8 cellular contexts compared by ENCODE assay signal in genomic region chr2:63050186-63050915, GRCh38. TPM values are rescaled to one million over a fixed set of nuclear protein-coding genes. Genes with fewer than 3 reads are reported as not detected.
A peak's percentile ranks its signal among the peaks of the same experiment; 100 is the strongest.
DNase-seq lines count a peak whose midpoint lies in the region; ATAC-seq and TF ChIP-seq lines count a peak whose summit lies in the region.

OTX1 (plus strand) TSS chr2:63050830; CDS start chr2:63052991, 2,161 bp downstream.

- no peaks in the 10 kb centered on the region for H4K20me1 ChIP-seq in SK-N-SH (ENCODE audit: insufficient read depth)

- DNase-seq in AG08395 (ENCODE audit: low spot score): peak; percentile 77
- peak; percentile 86 to 97 (median 91) for DNase-seq in NCI-H1417 (lab: John Stamatoyannopoulos, UW)
- DNase-seq in SK-N-SH: peak; percentile 75
- DNase-seq in caudate nucleus (lab: John Stamatoyannopoulos, UW): peak in 35 of 61 donors; percentile 10 to 72 (median 37)
- DNase-seq in stimulated activated CD8-positive, alpha-beta memory T cell treated with anti-CD3 and anti-CD28 coated beads, Interleukin-7, amount 100 ng/mL, for 4 hours (ENCODE audit: low read depth in 2 of 2): peak; percentile 17 to 54

- peak within 1 kb of the TSS; percentile 99 for H3K4me2 ChIP-seq in SK-N-SH

- 1% methylated on average over 24 of the region's 86 CpGs for WGBS in SK-N-SH (ENCODE audit: low lambda C conversion rate)
- WGBS in liver: under 1% methylated on average over 86 of the region's 86 CpGs

- H3K27me3 ChIP-seq in SK-N-SH (ENCODE audit: insufficient read depth): no peaks in the 10 kb centered on the region; the same call in 1 of the 2 replicates
- H3K27me3 ChIP-seq in liver (ENCODE audit: control insufficient read depth in 4 of 4, insufficient read depth in 4 of 4, low read length in 3 of 4): peaks cover 11 to 15% (median 13%) of the 10 kb centered on the region in 4 donors

- H3K9me3 ChIP-seq in SK-N-SH (no peaks in the 10 kb centered on the region), liver (ENCODE audit: control insufficient read depth in 4 of 4, low read length in 3 of 4) (peaks cover 0 to 11% (median 3%) of the 10 kb centered on the region in 4 donors)

- TF ChIP-seq CTCF in SK-N-SH (IDR thresholded peaks at IDR 0.05) (no peak), liver (IDR thresholded peaks at IDR 0.05; ENCODE audit: low read depth, low read length, missing input control) (no peak)

- H3K4me3 ChIP-seq in SK-N-SH (ENCODE audit: low read depth in 2 of 2, low read length in 1 of 2): peak within 1 kb of the TSS; percentile 59 to 74
- H3K4me3 ChIP-seq in liver (ENCODE audit: low read depth in 1 of 3, low read length in 3 of 3): peak within 1 kb of the TSS; percentile 47 to 63 (median 56)

- POLR2A ChIA-PET in SK-N-SH (lab: Yijun Ruan, JAX): no interaction called here

- no peaks in the 10 kb centered on the region for H3K79me2 ChIP-seq in SK-N-SH (ENCODE audit: insufficient read depth)

- H3F3A ChIP-seq in SK-N-SH (replicated peaks; ENCODE audit: insufficient read depth): no peaks in the 10 kb centered on the region

- H3K4me1 ChIP-seq in SK-N-SH (ENCODE audit: control insufficient read depth in 1 of 2, insufficient read depth in 2 of 2, low read depth in 1 of 2, low read length in 1 of 2): peaks cover 6 to 12% of the 10 kb centered on the region in 2 experiments; a peak in 2 of 4 replicates
- H3K4me1 ChIP-seq in liver (ENCODE audit: control insufficient read depth in 4 of 4, insufficient read depth in 4 of 4, low read length in 3 of 4): peaks cover 23 to 68% (median 51%) of the 10 kb centered on the region in 4 donors

- peak; percentile 64 for ATAC-seq in GM18508 (IDR thresholded peaks at IDR 0.05; ENCODE audit: insufficient read depth, unreplicated experiment)
- peak; percentile 77 for ATAC-seq in HG02884 (IDR thresholded peaks at IDR 0.05; ENCODE audit: unreplicated experiment)

- H3K9me2 ChIP-seq in SK-N-SH: no peaks in the 10 kb centered on the region

- peaks cover 0 to 9% of the 10 kb centered on the region in 2 experiments for H3K36me3 ChIP-seq in SK-N-SH (replicated peaks in 1 of 2; ENCODE audit: control insufficient read depth in 1 of 2, insufficient read depth in 2 of 2, low read length in 1 of 2)
- peaks cover 0 to 10% (median 2%) of the 10 kb centered on the region in 4 donors for H3K36me3 ChIP-seq in liver (ENCODE audit: control insufficient read depth in 4 of 4, insufficient read depth in 3 of 4, low read depth in 1 of 4, low read length in 3 of 4)

- CTCF ChIA-PET in SK-N-SH (lab: Yijun Ruan, JAX): interaction anchor here (2.2 kb wide), 1 partner anchor 10 kb away, joined by 7 read pairs; no protein-coding TSS in a partner anchor

- peak within 1 kb of the TSS; percentile 94 for H2AFZ ChIP-seq in SK-N-SH (ENCODE audit: low read depth)

- H3K27ac ChIP-seq in SK-N-SH (ENCODE audit: low read depth in 2 of 2, low read length in 1 of 2) (no peak within 1 kb of the TSS), caudate nucleus (ENCODE audit: low read depth, low read length) (no peak within 1 kb of the TSS), liver (ENCODE audit: low read depth in 1 of 2, low read length in 2 of 2) (no peak within 1 kb of the TSS)

- TF ChIP-seq RAD21 in SK-N-SH (IDR thresholded peaks at IDR 0.05; ENCODE audit: low read length): no peak
- no peak for TF ChIP-seq RAD21 in liver (IDR thresholded peaks at IDR 0.05)

- TF ChIP-seq EP300 in SK-N-SH (IDR thresholded peaks at IDR 0.05; ENCODE audit: borderline replicate concordance in 1 of 2, low read depth in 1 of 2, low read length in 1 of 2): no peak

- H3K9ac ChIP-seq in SK-N-SH (peak within 1 kb of the TSS; percentile 60; the same call in 1 of the 2 replicates), liver (ENCODE audit: low read depth in 1 of 2, low read length in 2 of 2) (peak within 1 kb of the TSS in 1 of 2 donors; percentile 12)

TF ChIP-seq in SK-N-SH, 30 proteins besides CTCF, POLR2A, EP300 and RAD21:
- TF ChIP-seq ELF1 (IDR thresholded peaks at IDR 0.05) (no peak), PBX3 (IDR thresholded peaks at IDR 0.05) (peak; percentile 97), NRF1 (IDR thresholded peaks at IDR 0.05; ENCODE audit: low read depth, low read length) (no peak), YY1 (IDR thresholded peaks at IDR 0.05; ENCODE audit: low read depth) (no peak), RFX5 (IDR thresholded peaks at IDR 0.05; ENCODE audit: low read length) (no peak)

TF ChIP-seq in liver, 16 proteins besides CTCF, POLR2A, EP300 and RAD21:
- TF ChIP-seq TAF1 (conservative IDR thresholded peaks at IDR 0.05): no peak
- TF ChIP-seq, protein P1, sequence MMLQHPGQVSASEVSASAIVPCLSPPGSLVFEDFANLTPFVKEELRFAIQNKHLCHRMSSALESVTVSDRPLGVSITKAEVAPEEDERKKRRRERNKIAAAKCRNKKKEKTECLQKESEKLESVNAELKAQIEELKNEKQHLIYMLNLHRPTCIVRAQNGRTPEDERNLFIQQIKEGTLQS (IDR thresholded peaks at IDR 0.05): no peak

RNA-seq across cellular contexts. Expression of gene OTX1, which starts in this region (rescaled TPM):
- polyA plus RNA-seq in SK-N-SH (2012; rRNA removed) (0.15 and 0.20 TPM in 2 replicates), liver (not detected)
- 0.12 and 0.13 TPM in 2 replicates for polyA plus RNA-seq in SK-N-SH (2012; cell fraction: cytosol; rRNA removed)
- 0.86 and 0.95 TPM in 2 replicates for polyA plus RNA-seq in SK-N-SH (2012; cell fraction: nucleus; rRNA removed)
- total RNA-seq in liver: under 1 TPM in 1 of 2 donors, not detected in 1; 0.59 TPM

Comparison
In these comparisons a context has a peak if more than half of its experiments do, and no peak if none do; other contexts are left out.
1. Peak in DNase-seq, H3K4me3 ChIP-seq, H3K9ac ChIP-seq and H3K4me2 ChIP-seq in SK-N-SH; RNA of the gene not detected or under 1 TPM.
2. DNase-seq: peak in every context shown above with its lines; median percentile 91 in NCI-H1417; 77 in AG08395; 75 in SK-N-SH; 37 in caudate nucleus; 36 in stimulated activated CD8-positive, alpha-beta memory T cell treated with anti-CD3 and anti-CD28 coated beads, Interleukin-7, amount 100 ng/mL, for 4 hours.